ENCODE assay signal across 24 cellular contexts in genomic region chr9:122090287-122090883, GRCh38. TPM values are rescaled to one million over a fixed set of nuclear protein-coding genes. Genes with fewer than 3 reads are reported as not detected.
DNase-seq lines count a peak whose midpoint lies in the region; ATAC-seq and TF ChIP-seq lines count a peak whose summit lies in the region.
"Had no signal": no experiment of that assay in that cellular context is flagged by ENCODE, and none has a peak within 500 bp of the region (broad histone marks: within the 10 kb centered on the region; RNA-seq: fewer than 3 reads in every experiment).

No MANE protein-coding gene starts in this region.

- no peaks in the 10 kb centered on the region for H3K27me3 ChIP-seq in CD4-positive, alpha-beta memory T cell (ENCODE audit: insufficient read depth, low read length)
- H3K27me3 ChIP-seq in body of pancreas (no peaks in the 10 kb centered on the region), muscle layer of colon (ENCODE audit: control insufficient read depth in 1 of 2, insufficient read depth in 2 of 2, low read length in 2 of 2) (no peaks in the 10 kb centered on the region), skeletal muscle tissue (ENCODE audit: control insufficient read depth in 3 of 3, insufficient read depth in 3 of 3, low read length in 3 of 3) (no peaks in the 10 kb centered on the region), WERI-Rb-1 (ENCODE audit: insufficient read depth, low read depth, severe bottlenecking) (no peaks in the 10 kb centered on the region)
- H3K27me3 ChIP-seq: heart left ventricle, pancreas, right lobe of liver had no signal

- TF ChIP-seq CTCF in body of pancreas (IDR thresholded peaks at IDR 0.05) (no peak), WERI-Rb-1 (IDR thresholded peaks at IDR 0.05; ENCODE audit: low read depth, low read length) (no peak)

- H3K27ac Mint-ChIP-seq in CD4-positive, alpha-beta memory T cell, result no peak overlapping the region
- H3K27ac Mint-ChIP-seq: activated CD4-positive, alpha-beta T cell treated with anti-CD3 and anti-CD28 coated beads for 36 hours; H9; memory B cell; T-helper 17 cell had no signal

- peak overlapping the region in 6 of 8 donors; percentile 3 to 59 (median 30) for H3K4me3 Mint-ChIP-seq in CD4-positive, alpha-beta memory T cell
- H3K4me3 Mint-ChIP-seq: activated CD4-positive, alpha-beta T cell treated with anti-CD3 and anti-CD28 coated beads for 36 hours; H9; memory B cell; T-helper 17 cell had no signal

- H3K27ac ChIP-seq in CD4-positive, alpha-beta memory T cell (ENCODE audit: low read depth, low read length), result no peak overlapping the region
- H3K27ac ChIP-seq in body of pancreas (peak overlapping the region; percentile 48 to 79 (median 78)), muscle layer of colon (ENCODE audit: low read depth, low read length) (peak overlapping the region; percentile 90), skeletal muscle tissue (ENCODE audit: low read depth, low read length) (no peak overlapping the region), WERI-Rb-1 (no peak overlapping the region)
- H3K27ac ChIP-seq: epithelial cell of prostate, right lobe of liver had no signal

- POLR2A ChIA-PET in CD4-positive, alpha-beta memory T cell (lab: Charles Lee; ENCODE audit: partially characterized antibody), result no interaction called here

- ATAC-seq in body of pancreas, result no peak
- ATAC-seq in GM21367 (IDR thresholded peaks at IDR 0.05; ENCODE audit: unreplicated experiment), result no peak
- ATAC-seq: activated CD4-positive, alpha-beta T cell treated with anti-CD3 and anti-CD28 coated beads for 36 hours; heart left ventricle; left colon; pancreas; T-helper 17 cell had no signal

- TF ChIP-seq POLR2A in body of pancreas (IDR thresholded peaks at IDR 0.05), result no peak

- DNase-seq in CD4-positive, alpha-beta memory T cell, result no peak
- no peak for DNase-seq in body of pancreas
- DNase-seq in NCI-H128 (lab: John Stamatoyannopoulos, UW; ENCODE audit: unreplicated experiment), result no peak
- no peak for DNase-seq in WERI-Rb-1
- DNase-seq in putamen (ENCODE audit: low spot score), result no peak
- DNase-seq: activated CD4-positive, alpha-beta T cell treated with anti-CD3 and anti-CD28 coated beads for 36 hours; activated naive CD4-positive, alpha-beta T cell treated with anti-CD3 and anti-CD28 coated beads, Interleukin-2, amount 50 U/mL, for 16 hours; DMS79 treated with DMSO at 0.1 percent for 48 hours; H9; heart left ventricle; left colon; NCI-H1048; NCI-H2029 treated with DMSO at 0.1 percent for 48 hours; NCI-H226; NCI-H748 treated with DMSO at 0.1 percent for 48 hours; pancreas; right lobe of liver; RPMI8226; T-helper 17 cell had no signal

- H3K27me3 Mint-ChIP-seq in CD4-positive, alpha-beta memory T cell, result no peaks in the 10 kb centered on the region
- H3K27me3 Mint-ChIP-seq: memory B cell had no signal

- no peak overlapping the region for H3K4me3 ChIP-seq in CD4-positive, alpha-beta memory T cell (ENCODE audit: low read length in 2 of 2)
- H3K4me3 ChIP-seq in body of pancreas (no peak overlapping the region), muscle layer of colon (ENCODE audit: low read depth in 1 of 2, low read length in 2 of 2) (no peak overlapping the region), skeletal muscle tissue (ENCODE audit: low read length in 3 of 3) (peak overlapping the region; percentile 86 to 93 (median 90)), WERI-Rb-1 (ENCODE audit: low read depth, low read length) (no peak overlapping the region)
- H3K4me3 ChIP-seq: right lobe of liver had no signal

- no peaks in the 10 kb centered on the region for H3K9me3 Mint-ChIP-seq in CD4-positive, alpha-beta memory T cell
- H3K9me3 Mint-ChIP-seq: H9, memory B cell had no signal

- H3K9ac ChIP-seq in muscle layer of colon (ENCODE audit: low read length), result no peak overlapping the region
- H3K9ac ChIP-seq in skeletal muscle tissue (ENCODE audit: low read depth in 1 of 3, low read length in 3 of 3), result peak overlapping the region; percentile 10 to 91 (median 83)

- CTCF ChIA-PET in CD4-positive, alpha-beta memory T cell (lab: Charles Lee; ENCODE audit: partially characterized antibody), result interaction anchor here (1.6 to 4.5 kb wide), 2 partner anchors 8 to 261 kb away, joined by 4 to 38 read pairs; no protein-coding TSS in a partner anchor

- intact Hi-C loops in CD4-positive, alpha-beta memory T cell (cut with micrococcal nuclease), result no loop called here
- intact Hi-C loops in body of pancreas (cut with DNase I), result no loop called here

- peaks cover 29% of the 10 kb centered on the region for H3K4me1 ChIP-seq in CD4-positive, alpha-beta memory T cell (ENCODE audit: insufficient read depth, low read length)
- H3K4me1 ChIP-seq in body of pancreas (peaks cover 58% of the 10 kb centered on the region), muscle layer of colon (ENCODE audit: insufficient read depth, low read length) (peaks cover 64% of the 10 kb centered on the region), skeletal muscle tissue (ENCODE audit: control insufficient read depth in 3 of 3, insufficient read depth in 3 of 3, low read length in 3 of 3) (peaks cover 55 to 71% (median 71%) of the 10 kb centered on the region in 3 donors)

- H3K4me1 Mint-ChIP-seq in CD4-positive, alpha-beta memory T cell, result peaks cover 34 to 51% (median 37%) of the 10 kb centered on the region in 4 donors

- WGBS in body of pancreas, 2 donors, result 74 to 86% methylated on average over 9 of the region's 9 CpGs

- peaks cover 4 to 10% of the 10 kb centered on the region in 2 donors for H3K36me3 Mint-ChIP-seq in CD4-positive, alpha-beta memory T cell
- H3K36me3 Mint-ChIP-seq: memory B cell had no signal

- H3K36me3 ChIP-seq in CD4-positive, alpha-beta memory T cell (ENCODE audit: insufficient read depth, low read length), result no peaks in the 10 kb centered on the region
- H3K36me3 ChIP-seq in body of pancreas (replicated peaks in 1 of 2; ENCODE audit: insufficient read depth in 1 of 2, low read depth in 2 of 2), result no peaks in the 10 kb centered on the region
- no peaks in the 10 kb centered on the region for H3K36me3 ChIP-seq in muscle layer of colon (ENCODE audit: insufficient read depth, low read length)
- peaks cover 0 to 2% (median 0%) of the 10 kb centered on the region in 3 donors for H3K36me3 ChIP-seq in skeletal muscle tissue (ENCODE audit: control insufficient read depth in 3 of 3, insufficient read depth in 3 of 3, low read length in 3 of 3)
- peaks cover 5% of the 10 kb centered on the region; the same call in 1 of the 2 replicates for H3K36me3 ChIP-seq in WERI-Rb-1
- H3K36me3 ChIP-seq: heart left ventricle, pancreas, right lobe of liver had no signal

- no peaks in the 10 kb centered on the region for H3K9me3 ChIP-seq in CD4-positive, alpha-beta memory T cell (ENCODE audit: control insufficient read depth in 1 of 2, low read length in 2 of 2)
- H3K9me3 ChIP-seq in body of pancreas, result no peaks in the 10 kb centered on the region
- H3K9me3 ChIP-seq in muscle layer of colon (ENCODE audit: low read length), result no peaks in the 10 kb centered on the region
- H3K9me3 ChIP-seq in skeletal muscle tissue (ENCODE audit: control insufficient read depth in 3 of 3, low read length in 3 of 3), result no peaks in the 10 kb centered on the region
- H3K9me3 ChIP-seq in WERI-Rb-1 (ENCODE audit: severe bottlenecking), result no peaks in the 10 kb centered on the region
- H3K9me3 ChIP-seq: heart left ventricle, pancreas, right lobe of liver had no signal

RNA-seq across cellular contexts. Expression of gene TTLL11, which starts 2.7 kb away (rescaled TPM):
- total RNA-seq in CD4-positive, alpha-beta memory T cell, result 1 to 10 TPM; 2.9 to 3.2 TPM
- 1 to 10 TPM; 2.7 to 7.8 TPM for polyA plus RNA-seq in CD4-positive, alpha-beta memory T cell
- total RNA-seq in body of pancreas (10 to 100 TPM; 14.5 to 16.8 TPM), skeletal muscle tissue (13.0 TPM)

Comparison
In these comparisons a context has a peak if more than half of its experiments do, and no peak if none do; other contexts are left out.
1. H3K27ac ChIP-seq: peak in body of pancreas (4 of 4) and muscle layer of colon (single experiment); none in CD4-positive, alpha-beta memory T cell (single experiment), skeletal muscle tissue (single experiment) and WERI-Rb-1 (single experiment).
2. H3K4me3 ChIP-seq: peak in skeletal muscle tissue (3 of 3); none in CD4-positive, alpha-beta memory T cell (0 of 2), body of pancreas (0 of 2), muscle layer of colon (0 of 2) and WERI-Rb-1 (single experiment).